In the genomic region with DNA sequence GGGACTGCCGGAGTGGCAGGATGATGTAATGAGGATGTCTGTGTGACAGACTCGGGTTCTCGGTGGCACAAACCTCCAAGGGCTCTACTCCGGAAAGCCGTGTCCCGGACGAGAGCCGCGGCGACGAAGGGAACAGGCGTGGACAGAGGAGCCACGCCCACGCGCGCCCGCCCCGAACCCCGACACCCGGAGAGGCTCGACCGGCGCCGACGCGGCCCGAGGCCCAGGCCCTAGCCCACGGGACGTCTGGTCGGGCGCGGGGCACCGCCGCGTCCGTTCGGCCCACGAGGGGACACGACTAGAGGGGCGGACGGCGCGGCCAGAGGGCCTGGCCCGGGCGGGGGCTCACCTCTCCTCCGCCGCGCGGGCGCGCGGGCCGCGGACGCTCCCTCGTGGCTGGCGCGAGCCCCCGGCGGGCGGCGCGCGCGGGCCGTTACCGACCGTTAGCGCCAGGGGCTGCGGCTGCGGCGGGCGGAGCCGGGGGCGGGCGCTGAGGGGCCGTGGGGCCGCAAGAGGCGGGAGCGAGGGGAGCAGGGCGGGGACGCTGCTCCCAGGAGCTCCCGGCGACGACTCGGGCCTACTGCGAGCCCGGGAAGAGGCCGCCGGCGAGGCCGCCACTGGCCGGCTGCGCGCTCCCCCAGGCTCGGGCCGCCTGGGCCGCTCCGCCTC, we compare ENCODE assay signal across 1 cellular context.
TF ChIP-seq lines count a peak whose summit lies in the region.

No MANE protein-coding gene starts in this region.

TF ChIP-seq in K562, 482 proteins besides CTCF, POLR2A, EP300 and RAD21 (continued from another document):
- TF ChIP-seq, protein P1, sequence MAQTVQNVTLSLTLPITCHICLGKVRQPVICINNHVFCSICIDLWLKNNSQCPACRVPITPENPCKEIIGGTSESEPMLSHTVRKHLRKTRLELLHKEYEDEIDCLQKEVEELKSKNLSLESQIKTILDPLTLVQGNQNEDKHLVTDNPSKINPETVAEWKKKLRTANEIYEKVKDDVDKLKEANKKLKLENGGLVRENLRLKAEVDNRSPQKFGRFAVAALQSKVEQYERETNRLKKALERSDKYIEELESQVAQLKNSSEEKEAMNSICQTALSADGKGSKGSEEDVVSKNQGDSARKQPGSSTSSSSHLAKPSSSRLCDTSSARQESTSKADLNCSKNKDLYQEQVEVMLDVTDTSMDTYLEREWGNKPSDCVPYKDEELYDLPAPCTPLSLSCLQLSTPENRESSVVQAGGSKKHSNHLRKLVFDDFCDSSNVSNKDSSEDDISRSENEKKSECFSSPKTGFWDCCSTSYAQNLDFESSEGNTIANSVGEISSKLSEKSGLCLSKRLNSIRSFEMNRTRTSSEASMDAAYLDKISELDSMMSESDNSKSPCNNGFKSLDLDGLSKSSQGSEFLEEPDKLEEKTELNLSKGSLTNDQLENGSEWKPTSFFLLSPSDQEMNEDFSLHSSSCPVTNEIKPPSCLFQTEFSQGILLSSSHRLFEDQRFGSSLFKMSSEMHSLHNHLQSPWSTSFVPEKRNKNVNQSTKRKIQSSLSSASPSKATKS (CRISPR knock-in tag; IDR thresholded peaks at IDR 0.05), result no peak
- TF ChIP-seq ZNF124 (CRISPR knock-in tag; IDR thresholded peaks at IDR 0.05), result no peak
- TF ChIP-seq, protein P2, sequence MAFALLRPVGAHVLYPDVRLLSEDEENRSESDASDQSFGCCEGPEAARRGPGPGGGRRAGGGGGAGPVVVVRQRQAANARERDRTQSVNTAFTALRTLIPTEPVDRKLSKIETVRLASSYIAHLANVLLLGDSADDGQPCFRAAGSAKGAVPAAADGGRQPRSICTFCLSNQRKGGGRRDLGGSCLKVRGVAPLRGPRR (CRISPR knock-in tag; IDR thresholded peaks at IDR 0.05), result no peak
- no peak for TF ChIP-seq ASH1L (IDR thresholded peaks at IDR 0.05; ENCODE audit: borderline replicate concordance, low read depth, partially characterized antibody)
- no peak for TF ChIP-seq HNRNPL (IDR thresholded peaks at IDR 0.05; ENCODE audit: low read depth, low read length)
- no peak for TF ChIP-seq BRF1 (IDR thresholded peaks at IDR 0.05; ENCODE audit: borderline replicate concordance, extremely low read depth, insufficient read length)
- TF ChIP-seq SAP30 (IDR thresholded peaks at IDR 0.05; ENCODE audit: borderline replicate concordance, insufficient read depth, low read depth, low read length, poor library complexity, severe bottlenecking), result peak; percentile 50
- TF ChIP-seq, protein P3, sequence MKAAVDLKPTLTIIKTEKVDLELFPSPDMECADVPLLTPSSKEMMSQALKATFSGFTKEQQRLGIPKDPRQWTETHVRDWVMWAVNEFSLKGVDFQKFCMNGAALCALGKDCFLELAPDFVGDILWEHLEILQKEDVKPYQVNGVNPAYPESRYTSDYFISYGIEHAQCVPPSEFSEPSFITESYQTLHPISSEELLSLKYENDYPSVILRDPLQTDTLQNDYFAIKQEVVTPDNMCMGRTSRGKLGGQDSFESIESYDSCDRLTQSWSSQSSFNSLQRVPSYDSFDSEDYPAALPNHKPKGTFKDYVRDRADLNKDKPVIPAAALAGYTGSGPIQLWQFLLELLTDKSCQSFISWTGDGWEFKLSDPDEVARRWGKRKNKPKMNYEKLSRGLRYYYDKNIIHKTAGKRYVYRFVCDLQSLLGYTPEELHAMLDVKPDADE (conservative IDR thresholded peaks at IDR 0.05; ENCODE audit: control insufficient read depth, low read depth, low read length), result peak; percentile 10; the same call in 1 of the 2 replicates
- TF ChIP-seq FOXA3 (CRISPR knock-in tag; conservative IDR thresholded peaks at IDR 0.05 in 1 of 2, IDR thresholded peaks at IDR 0.05 in 1 of 2), result no peak
- no peak for TF ChIP-seq RFX7 (CRISPR knock-in tag; IDR thresholded peaks at IDR 0.05)
- no peak for TF ChIP-seq KAT8 (IDR thresholded peaks at IDR 0.05; ENCODE audit: low read depth)
- TF ChIP-seq RHOXF2B (CRISPR knock-in tag; conservative IDR thresholded peaks at IDR 0.05), result no peak
- TF ChIP-seq SMAD3 (CRISPR knock-in tag; conservative IDR thresholded peaks at IDR 0.05), result no peak
- no peak for TF ChIP-seq SMAD2 (IDR thresholded peaks at IDR 0.05; ENCODE audit: low read depth, low read length)
TF ChIP-seq in K562: peak in this region for 46.
